Comparison of ENCODE assay signal across 1 cellular context in the genomic region with DNA sequence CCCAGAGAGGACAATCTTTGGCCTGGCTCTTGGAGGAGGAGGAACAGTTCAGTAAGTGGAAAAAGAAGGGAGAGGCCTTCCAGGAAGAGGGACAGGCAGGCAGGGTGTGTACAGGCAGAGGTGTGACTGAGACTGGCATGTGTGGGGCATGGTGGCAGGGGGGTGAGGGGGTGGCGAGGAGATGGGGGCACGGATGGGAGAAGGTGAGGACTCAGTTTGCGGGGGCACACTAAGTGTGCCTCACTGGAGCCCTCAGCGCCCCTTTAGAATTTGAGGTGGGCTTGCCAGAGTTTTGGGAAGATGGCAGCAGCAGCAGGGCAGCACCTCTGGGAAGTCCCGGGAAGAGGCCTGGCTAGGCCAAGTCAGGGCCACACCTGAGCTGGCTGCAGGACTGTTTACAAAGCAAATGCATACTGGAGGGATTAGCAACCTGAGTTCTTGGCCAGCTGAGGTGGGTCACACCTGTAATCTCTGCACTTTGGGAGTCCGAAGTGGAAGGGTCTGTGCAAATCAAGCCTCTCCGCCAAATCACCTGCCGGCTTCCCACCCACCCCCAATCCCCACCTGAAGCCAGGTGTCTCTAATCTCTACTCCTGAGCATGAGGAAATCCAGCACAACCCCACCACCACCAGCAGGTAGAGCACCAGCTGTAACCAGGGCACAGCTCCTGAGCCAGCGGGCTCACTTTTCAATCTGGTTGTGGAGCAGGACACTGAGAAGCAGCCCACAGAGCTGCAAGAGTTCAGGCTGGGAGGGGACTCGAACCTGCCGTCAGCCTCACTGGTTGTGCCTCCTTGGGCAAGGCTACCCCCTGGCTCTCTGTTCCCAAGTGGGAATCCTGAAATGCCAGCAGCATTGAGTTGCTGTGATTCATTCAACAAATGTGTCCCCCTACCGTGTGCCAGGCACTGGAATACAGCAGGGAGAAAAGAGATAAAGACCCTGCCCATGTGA.
TF ChIP-seq lines count a peak whose summit lies in the region.

No MANE protein-coding gene starts in this region.

TF ChIP-seq in GM23338, 12 proteins besides CTCF, POLR2A, EP300 and RAD21 (continued from another document):
- TF ChIP-seq, protein P1, sequence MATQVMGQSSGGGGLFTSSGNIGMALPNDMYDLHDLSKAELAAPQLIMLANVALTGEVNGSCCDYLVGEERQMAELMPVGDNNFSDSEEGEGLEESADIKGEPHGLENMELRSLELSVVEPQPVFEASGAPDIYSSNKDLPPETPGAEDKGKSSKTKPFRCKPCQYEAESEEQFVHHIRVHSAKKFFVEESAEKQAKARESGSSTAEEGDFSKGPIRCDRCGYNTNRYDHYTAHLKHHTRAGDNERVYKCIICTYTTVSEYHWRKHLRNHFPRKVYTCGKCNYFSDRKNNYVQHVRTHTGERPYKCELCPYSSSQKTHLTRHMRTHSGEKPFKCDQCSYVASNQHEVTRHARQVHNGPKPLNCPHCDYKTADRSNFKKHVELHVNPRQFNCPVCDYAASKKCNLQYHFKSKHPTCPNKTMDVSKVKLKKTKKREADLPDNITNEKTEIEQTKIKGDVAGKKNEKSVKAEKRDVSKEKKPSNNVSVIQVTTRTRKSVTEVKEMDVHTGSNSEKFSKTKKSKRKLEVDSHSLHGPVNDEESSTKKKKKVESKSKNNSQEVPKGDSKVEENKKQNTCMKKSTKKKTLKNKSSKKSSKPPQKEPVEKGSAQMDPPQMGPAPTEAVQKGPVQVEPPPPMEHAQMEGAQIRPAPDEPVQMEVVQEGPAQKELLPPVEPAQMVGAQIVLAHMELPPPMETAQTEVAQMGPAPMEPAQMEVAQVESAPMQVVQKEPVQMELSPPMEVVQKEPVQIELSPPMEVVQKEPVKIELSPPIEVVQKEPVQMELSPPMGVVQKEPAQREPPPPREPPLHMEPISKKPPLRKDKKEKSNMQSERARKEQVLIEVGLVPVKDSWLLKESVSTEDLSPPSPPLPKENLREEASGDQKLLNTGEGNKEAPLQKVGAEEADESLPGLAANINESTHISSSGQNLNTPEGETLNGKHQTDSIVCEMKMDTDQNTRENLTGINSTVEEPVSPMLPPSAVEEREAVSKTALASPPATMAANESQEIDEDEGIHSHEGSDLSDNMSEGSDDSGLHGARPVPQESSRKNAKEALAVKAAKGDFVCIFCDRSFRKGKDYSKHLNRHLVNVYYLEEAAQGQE (IDR thresholded peaks at IDR 0.05; ENCODE audit: unreplicated experiment), result no peak
- TF ChIP-seq EZH2 (IDR thresholded peaks at IDR 0.05; ENCODE audit: low read depth, unreplicated experiment), result no peak
- TF ChIP-seq, protein P2, sequence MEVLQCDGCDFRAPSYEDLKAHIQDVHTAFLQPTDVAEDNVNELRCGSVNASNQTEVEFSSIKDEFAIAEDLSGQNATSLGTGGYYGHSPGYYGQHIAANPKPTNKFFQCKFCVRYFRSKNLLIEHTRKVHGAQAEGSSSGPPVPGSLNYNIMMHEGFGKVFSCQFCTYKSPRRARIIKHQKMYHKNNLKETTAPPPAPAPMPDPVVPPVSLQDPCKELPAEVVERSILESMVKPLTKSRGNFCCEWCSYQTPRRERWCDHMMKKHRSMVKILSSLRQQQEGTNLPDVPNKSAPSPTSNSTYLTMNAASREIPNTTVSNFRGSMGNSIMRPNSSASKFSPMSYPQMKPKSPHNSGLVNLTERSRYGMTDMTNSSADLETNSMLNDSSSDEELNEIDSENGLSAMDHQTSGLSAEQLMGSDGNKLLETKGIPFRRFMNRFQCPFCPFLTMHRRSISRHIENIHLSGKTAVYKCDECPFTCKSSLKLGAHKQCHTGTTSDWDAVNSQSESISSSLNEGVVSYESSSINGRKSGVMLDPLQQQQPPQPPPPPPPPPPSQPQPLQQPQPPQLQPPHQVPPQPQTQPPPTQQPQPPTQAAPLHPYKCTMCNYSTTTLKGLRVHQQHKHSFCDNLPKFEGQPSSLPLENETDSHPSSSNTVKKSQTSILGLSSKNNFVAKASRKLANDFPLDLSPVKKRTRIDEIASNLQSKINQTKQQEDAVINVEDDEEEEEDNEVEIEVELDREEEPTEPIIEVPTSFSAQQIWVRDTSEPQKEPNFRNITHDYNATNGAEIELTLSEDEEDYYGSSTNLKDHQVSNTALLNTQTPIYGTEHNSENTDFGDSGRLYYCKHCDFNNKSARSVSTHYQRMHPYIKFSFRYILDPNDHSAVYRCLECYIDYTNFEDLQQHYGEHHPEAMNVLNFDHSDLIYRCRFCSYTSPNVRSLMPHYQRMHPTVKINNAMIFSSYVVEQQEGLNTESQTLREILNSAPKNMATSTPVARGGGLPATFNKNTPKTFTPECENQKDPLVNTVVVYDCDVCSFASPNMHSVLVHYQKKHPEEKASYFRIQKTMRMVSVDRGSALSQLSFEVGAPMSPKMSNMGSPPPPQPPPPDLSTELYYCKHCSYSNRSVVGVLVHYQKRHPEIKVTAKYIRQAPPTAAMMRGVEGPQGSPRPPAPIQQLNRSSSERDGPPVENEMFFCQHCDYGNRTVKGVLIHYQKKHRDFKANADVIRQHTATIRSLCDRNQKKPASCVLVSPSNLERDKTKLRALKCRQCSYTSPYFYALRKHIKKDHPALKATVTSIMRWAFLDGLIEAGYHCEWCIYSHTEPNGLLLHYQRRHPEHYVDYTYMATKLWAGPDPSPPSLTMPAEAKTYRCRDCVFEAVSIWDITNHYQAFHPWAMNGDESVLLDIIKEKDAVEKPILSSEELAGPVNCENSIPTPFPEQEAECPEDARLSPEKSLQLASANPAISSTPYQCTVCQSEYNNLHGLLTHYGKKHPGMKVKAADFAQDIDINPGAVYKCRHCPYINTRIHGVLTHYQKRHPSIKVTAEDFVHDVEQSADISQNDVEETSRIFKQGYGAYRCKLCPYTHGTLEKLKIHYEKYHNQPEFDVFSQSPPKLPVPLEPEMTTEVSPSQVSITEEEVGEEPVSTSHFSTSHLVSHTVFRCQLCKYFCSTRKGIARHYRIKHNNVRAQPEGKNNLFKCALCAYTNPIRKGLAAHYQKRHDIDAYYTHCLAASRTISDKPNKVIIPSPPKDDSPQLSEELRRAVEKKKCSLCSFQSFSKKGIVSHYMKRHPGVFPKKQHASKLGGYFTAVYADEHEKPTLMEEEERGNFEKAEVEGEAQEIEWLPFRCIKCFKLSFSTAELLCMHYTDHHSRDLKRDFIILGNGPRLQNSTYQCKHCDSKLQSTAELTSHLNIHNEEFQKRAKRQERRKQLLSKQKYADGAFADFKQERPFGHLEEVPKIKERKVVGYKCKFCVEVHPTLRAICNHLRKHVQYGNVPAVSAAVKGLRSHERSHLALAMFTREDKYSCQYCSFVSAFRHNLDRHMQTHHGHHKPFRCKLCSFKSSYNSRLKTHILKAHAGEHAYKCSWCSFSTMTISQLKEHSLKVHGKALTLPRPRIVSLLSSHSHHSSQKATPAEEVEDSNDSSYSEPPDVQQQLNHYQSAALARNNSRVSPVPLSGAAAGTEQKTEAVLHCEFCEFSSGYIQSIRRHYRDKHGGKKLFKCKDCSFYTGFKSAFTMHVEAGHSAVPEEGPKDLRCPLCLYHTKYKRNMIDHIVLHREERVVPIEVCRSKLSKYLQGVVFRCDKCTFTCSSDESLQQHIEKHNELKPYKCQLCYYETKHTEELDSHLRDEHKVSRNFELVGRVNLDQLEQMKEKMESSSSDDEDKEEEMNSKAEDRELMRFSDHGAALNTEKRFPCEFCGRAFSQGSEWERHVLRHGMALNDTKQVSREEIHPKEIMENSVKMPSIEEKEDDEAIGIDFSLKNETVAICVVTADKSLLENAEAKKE (CRISPR knock-in tag; IDR thresholded peaks at IDR 0.05), result no peak
- no peak for TF ChIP-seq STAT1 (IDR thresholded peaks at IDR 0.05; ENCODE audit: unreplicated experiment)
- no peak for TF ChIP-seq EZH2phosphoT487 (IDR thresholded peaks at IDR 0.05; ENCODE audit: unreplicated experiment)
- TF ChIP-seq, protein P3, sequence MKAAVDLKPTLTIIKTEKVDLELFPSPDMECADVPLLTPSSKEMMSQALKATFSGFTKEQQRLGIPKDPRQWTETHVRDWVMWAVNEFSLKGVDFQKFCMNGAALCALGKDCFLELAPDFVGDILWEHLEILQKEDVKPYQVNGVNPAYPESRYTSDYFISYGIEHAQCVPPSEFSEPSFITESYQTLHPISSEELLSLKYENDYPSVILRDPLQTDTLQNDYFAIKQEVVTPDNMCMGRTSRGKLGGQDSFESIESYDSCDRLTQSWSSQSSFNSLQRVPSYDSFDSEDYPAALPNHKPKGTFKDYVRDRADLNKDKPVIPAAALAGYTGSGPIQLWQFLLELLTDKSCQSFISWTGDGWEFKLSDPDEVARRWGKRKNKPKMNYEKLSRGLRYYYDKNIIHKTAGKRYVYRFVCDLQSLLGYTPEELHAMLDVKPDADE (IDR thresholded peaks at IDR 0.05), result no peak
- no peak for TF ChIP-seq JUNB (IDR thresholded peaks at IDR 0.05; ENCODE audit: unreplicated experiment)
- TF ChIP-seq ZNF114 (CRISPR knock-in tag; IDR thresholded peaks at IDR 0.05), result no peak
- TF ChIP-seq CREB1 (CRISPR knock-in tag; IDR thresholded peaks at IDR 0.05; ENCODE audit: low read depth), result no peak
